Comparison of ENCODE assay signal across 20 cellular contexts in the genomic region with DNA sequence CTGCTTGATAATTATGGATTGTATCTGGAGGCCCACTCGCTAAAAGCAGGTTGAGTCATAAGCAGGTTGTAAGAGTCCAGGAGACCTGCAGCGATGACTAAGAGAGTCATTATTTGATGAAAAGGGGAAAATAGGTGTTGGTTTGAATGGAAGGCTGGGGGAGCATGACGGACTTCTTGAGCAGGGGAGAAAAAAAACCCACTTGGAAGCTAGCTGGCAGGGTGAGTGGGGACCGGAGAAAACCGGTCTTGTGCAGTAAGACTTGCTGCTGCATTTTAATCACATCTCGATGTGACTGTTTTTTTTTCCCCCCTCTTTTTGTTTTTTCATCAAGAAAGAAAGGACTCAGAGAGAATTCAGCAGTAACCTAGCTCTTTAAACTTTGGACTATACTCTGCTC.
"Had no signal": no experiment of that assay in that cellular context is flagged by ENCODE, and none has a peak within 500 bp of the region (broad histone marks: within the 10 kb centered on the region; RNA-seq: fewer than 3 reads in every experiment).

No MANE protein-coding gene starts in this region.

- H3K9me3 ChIP-seq: psoas muscle, sigmoid colon, upper lobe of right lung had no signal

- H3K27me3 ChIP-seq: brain microvascular endothelial cell, sigmoid colon, upper lobe of right lung had no signal

- H3K4me3 Mint-ChIP-seq: activated CD8-positive, alpha-beta T cell treated with anti-CD3 and anti-CD28 coated beads for 36 hours; activated T-cell treated with anti-CD3 and anti-CD28 coated beads, Interleukin-2, amount 50 U/mL, for 4 hours; nephron; stimulated activated naive CD8-positive, alpha-beta T cell treated with anti-CD3 and anti-CD28 coated beads, Interleukin-15, amount 100 ng/mL, for 72 hours; T-helper 1 cell treated with Interleukin-12 subunit alpha and Interleukin-12 subunit beta and Interleukin-4 antibody, amounts not matched to agents 30 μg/mL and 1 μg/mL, for 36 hours had no signal

- H3K4me3 ChIP-seq: psoas muscle, sigmoid colon, upper lobe of right lung had no signal

- H3K27me3 Mint-ChIP-seq: stimulated activated naive CD8-positive, alpha-beta T cell treated with anti-CD3 and anti-CD28 coated beads, Interleukin-15, amount 100 ng/mL, for 72 hours had no signal

- H3K27ac Mint-ChIP-seq: activated CD8-positive, alpha-beta T cell treated with anti-CD3 and anti-CD28 coated beads for 36 hours; activated naive CD4-positive, alpha-beta T cell treated with anti-CD3 and anti-CD28 coated beads, Interleukin-2, amount 50 U/mL, for 72 hours; stimulated activated naive CD8-positive, alpha-beta T cell treated with anti-CD3 and anti-CD28 coated beads, Interleukin-15, amount 100 ng/mL, for 72 hours; T-helper 1 cell treated with Interleukin-12 subunit alpha and Interleukin-12 subunit beta and Interleukin-4 antibody, amounts not matched to agents 30 μg/mL and 1 μg/mL, for 36 hours had no signal

- H3K36me3 Mint-ChIP-seq: activated naive CD4-positive, alpha-beta T cell treated with anti-CD3 and anti-CD28 coated beads, Interleukin-2, amount 50 U/mL, for 72 hours had no signal

- H3K4me1 ChIP-seq: psoas muscle, sigmoid colon, upper lobe of right lung had no signal

- H3K36me3 ChIP-seq: brain microvascular endothelial cell, sigmoid colon, upper lobe of right lung, WERI-Rb-1 had no signal

- ATAC-seq: activated CD8-positive, alpha-beta T cell treated with anti-CD3 and anti-CD28 coated beads for 36 hours; activated naive CD4-positive, alpha-beta T cell treated with anti-CD3 and anti-CD28 coated beads, Interleukin-2, amount 50 U/mL, for 72 hours; activated T-cell treated with anti-CD3 and anti-CD28 coated beads, Interleukin-2, amount 50 U/mL, for 4 hours; psoas muscle; stimulated activated naive CD8-positive, alpha-beta T cell treated with anti-CD3 and anti-CD28 coated beads, Interleukin-15, amount 100 ng/mL, for 72 hours; upper lobe of right lung had no signal

- H3K9me3 Mint-ChIP-seq: activated CD8-positive, alpha-beta T cell treated with anti-CD3 and anti-CD28 coated beads for 36 hours; activated naive CD4-positive, alpha-beta T cell treated with anti-CD3 and anti-CD28 coated beads, Interleukin-2, amount 50 U/mL, for 72 hours; activated T-cell treated with anti-CD3 and anti-CD28 coated beads, Interleukin-2, amount 50 U/mL, for 4 hours; nephron; stimulated activated naive CD8-positive, alpha-beta T cell treated with anti-CD3 and anti-CD28 coated beads, Interleukin-15, amount 100 ng/mL, for 72 hours; T-helper 1 cell treated with Interleukin-12 subunit alpha and Interleukin-12 subunit beta and Interleukin-4 antibody, amounts not matched to agents 30 μg/mL and 1 μg/mL, for 36 hours had no signal

- FAIRE-seq: endothelial cell of umbilical vein had no signal

- H3K4me1 Mint-ChIP-seq: stimulated activated naive CD8-positive, alpha-beta T cell treated with anti-CD3 and anti-CD28 coated beads, Interleukin-15, amount 100 ng/mL, for 72 hours had no signal

- H3K27ac ChIP-seq: brain microvascular endothelial cell, psoas muscle, sigmoid colon, upper lobe of right lung, WERI-Rb-1 had no signal

- DNase-seq: activated CD4-positive, alpha-beta T cell treated with anti-CD3 and anti-CD28 coated beads for 4 hours; activated CD8-positive, alpha-beta T cell treated with anti-CD3 and anti-CD28 coated beads for 36 hours; activated effector memory CD4-positive, alpha-beta T cell treated with Interleukin-2 at 50 U/mL for 16 hours; activated T-cell treated with anti-CD3 and anti-CD28 coated beads, Interleukin-2, amount 50 U/mL, for 4 hours; brain microvascular endothelial cell; cerebellar nuclear complex; effector CD8-positive, alpha-beta T cell; foreskin fibroblast; glutamatergic neuron; kidney glomerular epithelial cell; psoas muscle; sigmoid colon; stimulated activated CD4-positive, alpha-beta T cell treated with anti-CD3 and anti-CD28 coated beads, Interleukin-1b, Interleukin-23, amount 100 ng/mL, for 48 hours; stimulated activated naive CD8-positive, alpha-beta T cell treated with anti-CD3 and anti-CD28 coated beads, Interleukin-15, amount 100 ng/mL, for 72 hours; upper lobe of right lung; WERI-Rb-1 had no signal
